23 cellular contexts compared by ENCODE assay signal in genomic region chr10:22344204-22344603, GRCh38. TPM values are rescaled to one million over a fixed set of nuclear protein-coding genes. Genes with fewer than 3 reads are reported as not detected.
DNase-seq lines count a peak whose midpoint lies in the region; ATAC-seq, FAIRE-seq and TF ChIP-seq lines count a peak whose summit lies in the region.
"Had no signal": no experiment of that assay in that cellular context is flagged by ENCODE, and none has a peak within 500 bp of the region (broad histone marks: within the 10 kb centered on the region; RNA-seq: fewer than 3 reads in every experiment).

No MANE protein-coding gene starts in this region.

- RAD21 ChIA-PET in GM12878 (lab: Charles Lee; ENCODE audit: unreplicated experiment): interaction anchor here (0.8 to 3.7 kb wide), 8 partner anchors 20 to 345 kb away, joined by 3 to 16 read pairs (median 4); partner anchors contain the start of gene COMMD3

- H3F3A ChIP-seq in GM23338 (replicated peaks; ENCODE audit: low read depth): peaks cover 16% of the 10 kb centered on the region

- BruUV-seq in GM12878 (replicated peaks; lab: Mats Ljungman, UMichigan): no TSS peak

- H2AFZ ChIP-seq in GM23338 (no peak overlapping the region), GM12878 (ENCODE audit: control insufficient read depth, low read depth, low read length) (no peak overlapping the region)

- H3K4me3 ChIP-seq in GM23338 (no peak overlapping the region), GM12878 (no peak overlapping the region), mucosa of descending colon (no peak overlapping the region)

- H3K27ac Mint-ChIP-seq in activated naive CD4-positive, alpha-beta T cell treated with anti-CD3 and anti-CD28 coated beads, Interleukin-2, amount 10 ng/mL, durations not matched to agents 7 days and 5 days: no peak overlapping the region
- no peak overlapping the region for H3K27ac Mint-ChIP-seq in GM23338
- H3K27ac Mint-ChIP-seq in stimulated activated naive B cell treated with anti-CD40 and anti-IgM and Interleukin-4, amounts not matched to agents 10 μg/mL and 1 μg/mL and 100 μg/mL, for 72 hours: peak overlapping the region; percentile 77
- H3K27ac Mint-ChIP-seq: HFFc6 had no signal

- peaks cover 4% of the 10 kb centered on the region; the same call in 1 of the 3 replicates for H3K9me3 ChIP-seq in GM12878 (replicated peaks; ENCODE audit: control insufficient read depth, insufficient read depth, low read length)
- no peaks in the 10 kb centered on the region for H3K9me3 ChIP-seq in mucosa of descending colon

- peaks cover 8% of the 10 kb centered on the region for H4K20me1 ChIP-seq in GM23338 (replicated peaks; ENCODE audit: insufficient read depth)
- H4K20me1 ChIP-seq in GM12878 (ENCODE audit: control insufficient read depth, insufficient read depth): no peaks in the 10 kb centered on the region

- SMC1A ChIA-PET in GM12878 (lab: Charles Lee; ENCODE audit: uncharacterized antibody, unreplicated experiment): interaction anchor here (0.9 to 2.0 kb wide), 11 partner anchors 12 to 142 kb away, joined by 3 to 9 read pairs (median 4); partner anchors contain the start of gene COMMD3

- TF ChIP-seq RAD21 in GM12878 (IDR thresholded peaks at IDR 0.05; ENCODE audit: insufficient read depth, low read depth, low read length): no peak

- peaks cover 100% of the 10 kb centered on the region for H3K27me3 ChIP-seq in GM23338 (ENCODE audit: insufficient read depth)
- H3K27me3 ChIP-seq in GM12878 (replicated peaks in 1 of 2; ENCODE audit: control insufficient read depth in 2 of 2, insufficient read depth in 2 of 2, low read length in 1 of 2): peaks cover 5 to 12% of the 10 kb centered on the region in 2 experiments

- H3K36me3 ChIP-seq in GM23338 (ENCODE audit: insufficient read depth) (no peaks in the 10 kb centered on the region), GM12878 (ENCODE audit: control insufficient read depth in 2 of 2, insufficient read depth in 2 of 2, low read length in 1 of 2) (no peaks in the 10 kb centered on the region), mucosa of descending colon (ENCODE audit: low read depth) (no peaks in the 10 kb centered on the region)

- H3K79me2 ChIP-seq in GM23338 (replicated peaks; ENCODE audit: insufficient read depth): no peaks in the 10 kb centered on the region
- H3K79me2 ChIP-seq in GM12878 (ENCODE audit: control insufficient read depth, insufficient read depth, low read length): no peaks in the 10 kb centered on the region

- peaks cover 35% of the 10 kb centered on the region for H3K4me1 Mint-ChIP-seq in activated naive CD4-positive, alpha-beta T cell treated with anti-CD3 and anti-CD28 coated beads, Interleukin-2, amount 10 ng/mL, durations not matched to agents 7 days and 5 days
- peaks cover 10% of the 10 kb centered on the region for H3K4me1 Mint-ChIP-seq in GM23338
- H3K4me1 Mint-ChIP-seq in stimulated activated naive B cell treated with anti-CD40 and anti-IgM and Interleukin-4, amounts not matched to agents 10 μg/mL and 1 μg/mL and 100 μg/mL, for 72 hours: peaks cover 13 to 26% of the 10 kb centered on the region in 2 donors

- no peak for TF ChIP-seq POLR2A in GM12878 (IDR thresholded peaks at IDR 0.05; ENCODE audit: low read depth, low read length)

- H3K4me2 ChIP-seq in GM23338 (peak overlapping the region; percentile 83; the same call in 1 of the 2 replicates), GM12878 (ENCODE audit: control insufficient read depth, insufficient read depth) (peak overlapping the region; percentile 13; the same call in 1 of the 2 replicates)

- H3K4me1 ChIP-seq in GM23338 (ENCODE audit: insufficient read depth) (peaks cover 19% of the 10 kb centered on the region), GM12878 (ENCODE audit: control insufficient read depth, insufficient read depth, low read length) (peaks cover 16% of the 10 kb centered on the region), mucosa of descending colon (ENCODE audit: low read depth) (peaks cover 10% of the 10 kb centered on the region)

- no peak overlapping the region for H3K9ac ChIP-seq in GM12878 (ENCODE audit: control insufficient read depth, insufficient read depth, low read length)

- POLR2A ChIA-PET in GM12878 (lab: Charles Lee): no interaction called here

- intact Hi-C loops in GM12878 (cut with micrococcal nuclease; ENCODE audit: unreplicated experiment) (loop anchor here (5.0 kb wide), 1 partner anchor 378 kb away; no protein-coding TSS in a partner anchor), mucosa of descending colon (cut with DNase I, micrococcal nuclease) (no loop called here)

- no peaks in the 10 kb centered on the region for H3K9me2 ChIP-seq in GM23338 (ENCODE audit: insufficient read depth)

- H3K27ac ChIP-seq in GM23338 (ENCODE audit: low read depth) (no peak overlapping the region), GM12878 (ENCODE audit: control insufficient read depth, insufficient read depth) (no peak overlapping the region)

- TF ChIP-seq CTCF in GM23338 (conservative IDR thresholded peaks at IDR 0.05; ENCODE audit: low read depth in 2 of 2): no peak
- no peak for TF ChIP-seq CTCF in GM12878 (IDR thresholded peaks at IDR 0.05 in 2 of 3, conservative IDR thresholded peaks at IDR 0.05 in 1 of 3; ENCODE audit: control insufficient read depth in 2 of 3, extremely low read depth in 1 of 3, insufficient read depth in 1 of 3, low read depth in 3 of 3, low read length in 3 of 3)
- no peak for TF ChIP-seq CTCF in mucosa of descending colon (IDR thresholded peaks at IDR 0.05)

- peaks cover 11% of the 10 kb centered on the region for H3K36me3 Mint-ChIP-seq in activated naive CD4-positive, alpha-beta T cell treated with anti-CD3 and anti-CD28 coated beads, Interleukin-2, amount 10 ng/mL, durations not matched to agents 7 days and 5 days
- H3K36me3 Mint-ChIP-seq in GM23338 (ENCODE audit: low read depth): no peaks in the 10 kb centered on the region
- H3K36me3 Mint-ChIP-seq in stimulated activated naive B cell treated with anti-CD40 and anti-IgM and Interleukin-4, amounts not matched to agents 10 μg/mL and 1 μg/mL and 100 μg/mL, for 72 hours: peaks cover 0 to 3% of the 10 kb centered on the region in 2 donors

- peaks cover 80% of the 10 kb centered on the region for H3K27me3 Mint-ChIP-seq in activated naive CD4-positive, alpha-beta T cell treated with anti-CD3 and anti-CD28 coated beads, Interleukin-2, amount 10 ng/mL, durations not matched to agents 7 days and 5 days
- H3K27me3 Mint-ChIP-seq in GM23338 (ENCODE audit: insufficient read depth, low read depth, poor library complexity): peaks cover 89% of the 10 kb centered on the region
- H3K27me3 Mint-ChIP-seq in stimulated activated naive B cell treated with anti-CD40 and anti-IgM and Interleukin-4, amounts not matched to agents 10 μg/mL and 1 μg/mL and 100 μg/mL, for 72 hours: peaks cover 34 to 54% of the 10 kb centered on the region in 2 donors

- no peak for DNase-seq in activated naive CD4-positive, alpha-beta T cell treated with anti-CD3 and anti-CD28 coated beads, Interleukin-2, amount 10 ng/mL, durations not matched to agents 7 days and 5 days
- DNase-seq in activated naive CD4-positive, alpha-beta T cell (lab: John Stamatoyannopoulos, UW): no peak
- DNase-seq in GM23338 (ENCODE audit: low spot score) (no peak), GM12878 (ENCODE audit: low read depth, low spot score) (no peak), mucosa of descending colon (no peak)
- no peak for DNase-seq in stimulated activated naive B cell treated with anti-CD40 and anti-IgM and Interleukin-4, amounts not matched to agents 10 μg/mL and 1 μg/mL and 100 μg/mL, for 72 hours
- DNase-seq: Calu3; effector memory CD4-positive, alpha-beta T cell; HFFc6; hippocampal formation; midbrain; NCI-H1092; NCI-H82; stimulated activated CD4-positive, alpha-beta T cell treated with anti-CD3 and anti-CD28 coated beads, Interleukin-1b, Interleukin-23, amount 100 ng/mL, for 48 hours; substantia nigra had no signal

- WGBS in GM12878 (ENCODE audit: insufficient coverage, insufficient replicate concordance, low lambda C conversion rate, missing lambda C conversion rate): 13% methylated on average over 3 of the region's 3 CpGs

- no peak for FAIRE-seq in GM12878 (lab: Jason Lieb, UNC)
- FAIRE-seq: HepG2 had no signal

- H3K9me3 Mint-ChIP-seq in activated naive CD4-positive, alpha-beta T cell treated with anti-CD3 and anti-CD28 coated beads, Interleukin-2, amount 10 ng/mL, durations not matched to agents 7 days and 5 days: no peaks in the 10 kb centered on the region
- H3K9me3 Mint-ChIP-seq in GM23338: no peaks in the 10 kb centered on the region
- no peaks in the 10 kb centered on the region for H3K9me3 Mint-ChIP-seq in stimulated activated naive B cell treated with anti-CD40 and anti-IgM and Interleukin-4, amounts not matched to agents 10 μg/mL and 1 μg/mL and 100 μg/mL, for 72 hours
- H3K9me3 Mint-ChIP-seq: central memory CD8-positive, alpha-beta T cell had no signal

- CTCF ChIA-PET in activated naive CD4-positive, alpha-beta T cell treated with anti-CD3 and anti-CD28 coated beads, Interleukin-2, amount 10 ng/mL, durations not matched to agents 7 days and 5 days (lab: Charles Lee): interaction anchor here (2.1 kb wide), 1 partner anchor 351 kb away, joined by 5 read pairs; no protein-coding TSS in a partner anchor
- CTCF ChIA-PET in GM12878 (lab: Yijun Ruan, JAX): interaction anchor here (1.0 kb wide), 1 partner anchor 21 kb away, joined by 3 read pairs; no protein-coding TSS in a partner anchor

- in situ Hi-C loops in GM12878 (cut with MboI): no loop called here

- TF ChIP-seq EP300 in GM12878 (IDR thresholded peaks at IDR 0.05; ENCODE audit: borderline replicate concordance in 1 of 2, control insufficient read depth in 1 of 2, low read depth in 2 of 2, low read length in 2 of 2): no peak

- peak overlapping the region; percentile 64 for H3K4me3 Mint-ChIP-seq in activated naive CD4-positive, alpha-beta T cell treated with anti-CD3 and anti-CD28 coated beads, Interleukin-2, amount 10 ng/mL, durations not matched to agents 7 days and 5 days
- H3K4me3 Mint-ChIP-seq in GM23338: no peak overlapping the region; the same call in 2 of the 3 replicates
- no peak overlapping the region for H3K4me3 Mint-ChIP-seq in stimulated activated naive B cell treated with anti-CD40 and anti-IgM and Interleukin-4, amounts not matched to agents 10 μg/mL and 1 μg/mL and 100 μg/mL, for 72 hours
- H3K4me3 Mint-ChIP-seq: HFFc6 had no signal

- ATAC-seq in GM23338 (no peak), GM12878 (no peak), mucosa of descending colon (no peak), GM19328 (IDR thresholded peaks at IDR 0.05; ENCODE audit: unreplicated experiment) (no peak), HG03520 (IDR thresholded peaks at IDR 0.05; ENCODE audit: unreplicated experiment) (no peak)
- ATAC-seq in stimulated activated naive B cell treated with anti-CD40 and anti-IgM and Interleukin-4, amounts not matched to agents 10 μg/mL and 1 μg/mL and 100 μg/mL, for 72 hours (replicated peaks): no peak
- ATAC-seq: activated CD4-positive, CD25-positive, alpha-beta regulatory T cell treated with anti-CD3 and anti-CD28 coated beads, Interleukin-2, amount 50 U/mL, for 24 hours; HepG2; sciatic nerve had no signal

RNA-seq across cellular contexts. Expression of gene SPAG6, which starts 1.1 kb away (rescaled TPM):
- 0.12 TPM in 1 of 2 replicates, not detected in the other for total RNA-seq in GM23338 (2014; rRNA removed; shearing (Covaris generic))
- polyA plus RNA-seq in GM23338 (2016; fragmentation: Nextera tagmentation; extraction: Ambion mirVana): 0.21 and 0.33 TPM in 2 replicates
- 0.21 and 0.49 TPM in 2 replicates for total RNA-seq in GM12878 (2013; cell fraction: nucleolus; rRNA removed)
- 0.27 and 0.51 TPM in 2 replicates for total RNA-seq in GM12878 (2014; rRNA removed)
- total RNA-seq in GM12878 (2014; rRNA removed; fragmentation: Illumina TruSeq; extraction: Trizol): 0.40 and 0.60 TPM in 2 replicates
- total RNA-seq in GM12878 (2021): 0.21 and 0.36 TPM in 2 replicates
- 0.10 TPM for polyA plus RNA-seq in GM12878 (2011; ENCODE audit: low read depth)
- 0.34 and 0.71 TPM in 2 replicates for polyA plus RNA-seq in GM12878 (2011; rRNA removed)
- polyA plus RNA-seq in GM12878 (2011; cell fraction: cytosol; rRNA removed): 0.16 and 0.25 TPM in 2 replicates
- 0.30 and 0.38 TPM in 2 replicates for polyA plus RNA-seq in GM12878 (2011; cell fraction: nucleus; rRNA removed)
- 0.21 and 0.24 TPM in 2 replicates for polyA plus RNA-seq in GM12878 (2012)
- 0.53 and 0.95 TPM in 2 replicates for polyA plus RNA-seq in GM12878 (2014; fragmentation: Illumina TruSeq; extraction: Trizol)
- polyA plus RNA-seq in GM12878 (2014; fragmentation: Nextera tagmentation; extraction: Ambion mirVana): under 1 TPM; 0.13 to 0.26 TPM
- polyA plus RNA-seq in GM12878 (2014; rRNA removed): 0.65 and 0.99 TPM in 2 replicates
- under 1 TPM in 1 of 2 experiments, not detected in 1; 0.43 TPM for polyA plus RNA-seq in GM12878 (2016; fragmentation: Nextera tagmentation; extraction: Ambion mirVana)
- 0.21 and 0.22 TPM in 2 replicates for polyA minus RNA-seq in GM12878 (2011; rRNA and poly(A)+ RNA removed)
- polyA minus RNA-seq in GM12878 (2011; cell fraction: cytosol; rRNA and poly(A)+ RNA removed): not detected in 2 replicates
- 0.36 TPM in 1 of 2 replicates, not detected in the other for polyA minus RNA-seq in GM12878 (2011; cell fraction: nucleus; rRNA and poly(A)+ RNA removed)
- not detected for total RNA-seq in mucosa of descending colon
- total RNA-seq: Calu3, fibroblast of lung, HepG2, HFFc6, osteoblast had no signal
- polyA plus RNA-seq: fibroblast of lung, HepG2 had no signal

RNA-seq across cellular contexts. Expression of gene BMI1, which starts 23.3 kb away (rescaled TPM):
- total RNA-seq in GM23338 (2014; rRNA removed; shearing (Covaris generic)): 9.7 and 10.7 TPM in 2 replicates
- polyA plus RNA-seq in GM23338 (2016; fragmentation: Nextera tagmentation; extraction: Ambion mirVana) (2.0 and 2.3 TPM in 2 replicates), GM12878 (2011; rRNA removed) (49.7 and 70.6 TPM in 2 replicates), GM12878 (2014; fragmentation: Illumina TruSeq; extraction: Trizol) (32.1 and 39.0 TPM in 2 replicates), GM12878 (2014; fragmentation: Nextera tagmentation; extraction: Ambion mirVana) (10 to 100 TPM in 1 of 2 experiments, 1 to 10 TPM in 1; 8.0 to 12.4 TPM), GM12878 (2014; rRNA removed) (24.2 and 24.6 TPM in 2 replicates), GM12878 (2016; fragmentation: Nextera tagmentation; extraction: Ambion mirVana) (10 to 100 TPM; 17.4 to 19.5 TPM)
- 43.7 and 47.2 TPM in 2 replicates for total RNA-seq in GM12878 (2013; cell fraction: nucleolus; rRNA removed)
- total RNA-seq in GM12878 (2014; rRNA removed) (27.5 and 34.6 TPM in 2 replicates), GM12878 (2014; rRNA removed; fragmentation: Illumina TruSeq; extraction: Trizol) (31.5 and 32.4 TPM in 2 replicates), GM12878 (2021) (29.1 and 29.4 TPM in 2 replicates), mucosa of descending colon (10 to 100 TPM; 26.6 to 76.6 (median 28.7) TPM)
- 10.5 TPM for polyA plus RNA-seq in GM12878 (2011; ENCODE audit: low read depth)
- 20.6 and 22.9 TPM in 2 replicates for polyA plus RNA-seq in GM12878 (2011; cell fraction: cytosol; rRNA removed)
- polyA plus RNA-seq in GM12878 (2011; cell fraction: nucleus; rRNA removed): 77.8 and 78.2 TPM in 2 replicates
- 25.9 and 26.9 TPM in 2 replicates for polyA plus RNA-seq in GM12878 (2012)
- 47.5 and 83.2 TPM in 2 replicates for polyA minus RNA-seq in GM12878 (2011; rRNA and poly(A)+ RNA removed)
- polyA minus RNA-seq in GM12878 (2011; cell fraction: cytosol; rRNA and poly(A)+ RNA removed): 16.7 and 33.9 TPM in 2 replicates
- polyA minus RNA-seq in GM12878 (2011; cell fraction: nucleus; rRNA and poly(A)+ RNA removed): 18.1 and 22.3 TPM in 2 replicates

RNA-seq across cellular contexts. Expression of gene COMMD3, which starts 28.0 kb away (rescaled TPM):
- 1.1 and 2.5 TPM in 2 replicates for total RNA-seq in GM23338 (2014; rRNA removed; shearing (Covaris generic))
- polyA plus RNA-seq in GM23338 (2016; fragmentation: Nextera tagmentation; extraction: Ambion mirVana) (5.2 and 6.0 TPM in 2 replicates), GM12878 (2011; rRNA removed) (101 and 151 TPM in 2 replicates), GM12878 (2014; fragmentation: Illumina TruSeq; extraction: Trizol) (68.1 and 74.9 TPM in 2 replicates), GM12878 (2014; fragmentation: Nextera tagmentation; extraction: Ambion mirVana) (100 to 1,000 TPM; 238 to 248 TPM), GM12878 (2014; rRNA removed) (60.9 and 64.7 TPM in 2 replicates), GM12878 (2016; fragmentation: Nextera tagmentation; extraction: Ambion mirVana) (100 to 1,000 TPM; 171 to 205 TPM)
- total RNA-seq in GM12878 (2013; cell fraction: nucleolus; rRNA removed): 52.1 and 56.3 TPM in 2 replicates
- total RNA-seq in GM12878 (2014; rRNA removed) (65.3 and 70.9 TPM in 2 replicates), GM12878 (2014; rRNA removed; fragmentation: Illumina TruSeq; extraction: Trizol) (64.5 and 72.3 TPM in 2 replicates), GM12878 (2021) (68.0 and 74.3 TPM in 2 replicates), mucosa of descending colon (10 to 100 TPM; 48.4 to 56.5 (median 51.2) TPM)
- 65.1 TPM for polyA plus RNA-seq in GM12878 (2011; ENCODE audit: low read depth)
- polyA plus RNA-seq in GM12878 (2011; cell fraction: cytosol; rRNA removed): 33.9 and 35.7 TPM in 2 replicates
- polyA plus RNA-seq in GM12878 (2011; cell fraction: nucleus; rRNA removed): 63.7 and 81.5 TPM in 2 replicates
- 65.2 and 75.4 TPM in 2 replicates for polyA plus RNA-seq in GM12878 (2012)
- 16.1 and 21.0 TPM in 2 replicates for polyA minus RNA-seq in GM12878 (2011; rRNA and poly(A)+ RNA removed)
- 2.5 and 4.7 TPM in 2 replicates for polyA minus RNA-seq in GM12878 (2011; cell fraction: cytosol; rRNA and poly(A)+ RNA removed)
- polyA minus RNA-seq in GM12878 (2011; cell fraction: nucleus; rRNA and poly(A)+ RNA removed): 21.8 and 26.3 TPM in 2 replicates

Comparison
In these comparisons a context has a peak if more than half of its experiments do, and no peak if none do; other contexts are left out.
1. RNA of gene COMMD3, which starts 28.0 kb away (total RNA-seq): 52.1 to 74.3 TPM in GM12878 and 48.4 to 56.5 TPM in mucosa of descending colon; 1.1 to 2.5 TPM in GM23338; every median in the first group is over 10 times any median in the second.